Comparison of ENCODE assay signal across 8 cellular contexts in genomic region chr22:43388420-43388851, GRCh38. TPM values are rescaled to one million over a fixed set of nuclear protein-coding genes. Genes with fewer than 3 reads are reported as not detected.
DNase-seq lines count a peak whose midpoint lies in the region; ATAC-seq, FAIRE-seq and TF ChIP-seq lines count a peak whose summit lies in the region.

No MANE protein-coding gene starts in this region.

- H3K23ac ChIP-seq in neuronal stem cell (ENCODE audit: low read depth, low read length, poor library complexity), result no peak overlapping the region

- no CpG with 5 or more reads among the region's 17 CpGs for WGBS in neuronal stem cell (ENCODE audit: extremely low coverage in 2 of 2, insufficient read length in 2 of 2, insufficient replicate concordance in 1 of 2), 2 donors

- no peak overlapping the region for H4K91ac ChIP-seq in neuronal stem cell (ENCODE audit: low read depth, low read length, poor library complexity)

- H3K4me3 ChIP-seq in neuronal stem cell (ENCODE audit: low read length in 2 of 2), result no peak overlapping the region

- no peak for FAIRE-seq in RCC 7860 (lab: Jason Lieb, UNC)

- H3K27ac ChIP-seq in neuronal stem cell (replicated peaks; ENCODE audit: low read length) (no peak overlapping the region), substantia nigra (ENCODE audit: low read depth, low read length, poor library complexity, severe bottlenecking) (no peak overlapping the region)

- no peak for TF ChIP-seq EP300 in Ishikawa (IDR thresholded peaks at IDR 0.05; ENCODE audit: borderline replicate concordance)

- H3K27me3 ChIP-seq in neuronal stem cell (ENCODE audit: control insufficient read depth in 3 of 3, insufficient read depth in 3 of 3, low read depth in 1 of 3, low read length in 3 of 3), result peaks cover 0 to 24% (median 10%) of the 10 kb centered on the region in 3 experiments

- in situ Hi-C loops in Caki2 (cut with HindIII; ENCODE audit: low pct_unique_long_range_greater_than_20kb, low sequenced_read_pairs), result no loop called here

- H3K4ac ChIP-seq in neuronal stem cell (ENCODE audit: low read length), result no peak overlapping the region

- TF ChIP-seq RAD21 in Ishikawa (IDR thresholded peaks at IDR 0.05; ENCODE audit: low read depth), result peak; percentile 83

- no peak overlapping the region for H3K9ac ChIP-seq in neuronal stem cell (ENCODE audit: low read depth, low read length, poor library complexity)

- peak overlapping the region; percentile 35 for H2AK5ac ChIP-seq in neuronal stem cell (ENCODE audit: low read depth, low read length)

- no peak overlapping the region for H2BK120ac ChIP-seq in neuronal stem cell (ENCODE audit: low read depth, low read length)

- H3K9me3 ChIP-seq in neuronal stem cell (replicated peaks in 1 of 2; ENCODE audit: control insufficient read depth in 2 of 2, insufficient read depth in 1 of 2, low read depth in 1 of 2, low read length in 2 of 2), result peaks cover 0 to 2% of the 10 kb centered on the region in 2 donors

- no peak for ATAC-seq in GM18861 (IDR thresholded peaks at IDR 0.05; ENCODE audit: unreplicated experiment)

- no peak overlapping the region for H2BK5ac ChIP-seq in neuronal stem cell (ENCODE audit: low read length)

- no peak overlapping the region for H3K14ac ChIP-seq in neuronal stem cell (ENCODE audit: low read length)

- H3K36me3 ChIP-seq in neuronal stem cell (replicated peaks in 1 of 2; ENCODE audit: control insufficient read depth in 2 of 2, insufficient read depth in 2 of 2, low read length in 2 of 2), result no peaks in the 10 kb centered on the region

- H3K18ac ChIP-seq in neuronal stem cell (ENCODE audit: low read length), result peak overlapping the region; percentile 67

- H2AFZ ChIP-seq in neuronal stem cell (ENCODE audit: low read length), result no peak overlapping the region

- H4K8ac ChIP-seq in neuronal stem cell (ENCODE audit: low read depth, low read length), result no peak overlapping the region

- H3K4me1 ChIP-seq in neuronal stem cell (ENCODE audit: control insufficient read depth in 2 of 2, insufficient read depth in 1 of 2, low read depth in 1 of 2, low read length in 2 of 2), result peaks cover 2 to 19% of the 10 kb centered on the region in 2 donors

- H2BK12ac ChIP-seq in neuronal stem cell (ENCODE audit: low read length), result no peak overlapping the region

- H2BK15ac ChIP-seq in neuronal stem cell (ENCODE audit: low read length), result no peak overlapping the region

- DNase-seq in Caki2 (ENCODE audit: low read depth), result peak; percentile 57
- peak; percentile 6 for DNase-seq in RCC 7860 (ENCODE audit: low spot score)
- DNase-seq in activated T-cell treated with anti-CD3 and anti-CD28 coated beads, Interleukin-2, amount 50 U/mL, for 48 hours, result peak; percentile 85 to 86
- peak; percentile 54 for DNase-seq in fibroblast of peridontal ligament (ENCODE audit: extremely low read depth)
- peak; percentile 81 for DNase-seq in neuronal stem cell (ENCODE audit: low spot score)
- peak in 44 of 49 donors; percentile 10 to 78 (median 49) for DNase-seq in substantia nigra (lab: John Stamatoyannopoulos, UW)

- H3K79me1 ChIP-seq in neuronal stem cell (ENCODE audit: low read depth, low read length), result no peaks in the 10 kb centered on the region

- no peak overlapping the region for H3K4me2 ChIP-seq in neuronal stem cell (ENCODE audit: insufficient read depth, low read length, poor library complexity, severe bottlenecking)

TF ChIP-seq in Ishikawa, 13 proteins besides CTCF, POLR2A, EP300 and RAD21:
- TF ChIP-seq TAF1 (IDR thresholded peaks at IDR 0.05; ENCODE audit: low read depth) (no peak), MAX (IDR thresholded peaks at IDR 0.05) (peak; percentile 27; the same call in 1 of the 2 replicates), USF1 (IDR thresholded peaks at IDR 0.05) (no peak)
TF ChIP-seq in Ishikawa: peak in this region for 1.

RNA-seq across cellular contexts. Expression of gene MPPED1, which starts 23.4 kb away (rescaled TPM):
- not detected in 2 replicates for total RNA-seq in Caki2 (2014; rRNA removed; shearing (Covaris generic); ENCODE audit: low replicate concordance)
- polyA plus RNA-seq in neuronal stem cell (2013, experiment 1 of 2), result 37.3 TPM
- polyA plus RNA-seq in neuronal stem cell (2013, experiment 2 of 2), result 37.4 TPM

RNA-seq across cellular contexts. Expression of gene SCUBE1, which starts 45.3 kb away (rescaled TPM):
- total RNA-seq in Caki2 (2014; rRNA removed; shearing (Covaris generic); ENCODE audit: low replicate concordance), result 0.14 TPM in 1 of 2 replicates, not detected in the other
- 51.2 TPM for polyA plus RNA-seq in neuronal stem cell (2013, experiment 1 of 2)
- polyA plus RNA-seq in neuronal stem cell (2013, experiment 2 of 2), result 50.9 TPM

Comparison
In these comparisons a context has a peak if more than half of its experiments do, and no peak if none do; other contexts are left out.
1. DNase-seq: peak in every context shown above with its lines; median percentile 86 in activated T-cell treated with anti-CD3 and anti-CD28 coated beads, Interleukin-2, amount 50 U/mL, for 48 hours; 81 in neuronal stem cell; 57 in Caki2; 54 in fibroblast of peridontal ligament; 49 in substantia nigra; 6 in RCC 7860.